ENCODE assay signal across 12 cellular contexts in genomic region chr12:123471374-123472068, GRCh38. TPM values are rescaled to one million over a fixed set of nuclear protein-coding genes. Genes with fewer than 3 reads are reported as not detected.
DNase-seq lines count a peak whose midpoint lies in the region; ATAC-seq and TF ChIP-seq lines count a peak whose summit lies in the region.
"Had no signal": no experiment of that assay in that cellular context is flagged by ENCODE, and none has a peak within 500 bp of the region (broad histone marks: within the 10 kb centered on the region; RNA-seq: fewer than 3 reads in every experiment).

No MANE protein-coding gene starts in this region.

- H3K4me1 ChIP-seq in psoas muscle = peaks cover 36% of the 10 kb centered on the region

- DNase-seq in DMS 273 (lab: John Stamatoyannopoulos, UW; ENCODE audit: unreplicated experiment) = peak; percentile 91
- DNase-seq in RWPE1 (ENCODE audit: low spot score) = peak; percentile 11
- DNase-seq in glomerular visceral epithelial cell (ENCODE audit: extremely low spot score) = peak; percentile 16
- peak in 1 of 2 donors; percentile 68 for DNase-seq in psoas muscle
- DNase-seq in NCI-H1930 (lab: John Stamatoyannopoulos, UW) = no peak
- no peak for DNase-seq in C1 segment of cervical spinal cord (lab: John Stamatoyannopoulos, UW)
- no peak for DNase-seq in activated naive CD4-positive, alpha-beta T cell treated with anti-CD3 and anti-CD28 coated beads, Interleukin-2, amount 50 U/mL, for 72 hours (ENCODE audit: low spot score in 2 of 2)
- DNase-seq: activated T-cell treated with anti-CD3 and anti-CD28 coated beads, Interleukin-2, amount 50 U/mL, for 4 hours; NCI-H146; stimulated activated naive CD4-positive, alpha-beta T cell treated with Interleukin-2 at 50 U/mL for 16 hours had no signal

- H3K9me3 ChIP-seq in psoas muscle = no peaks in the 10 kb centered on the region

- intact Hi-C loops in psoas muscle (cut with DNase I) = no loop called here

- CTCF ChIA-PET in RWPE1 (lab: Yijun Ruan, JAX) = no interaction called here

- TF ChIP-seq CTCF in RWPE1 (conservative IDR thresholded peaks at IDR 0.05; ENCODE audit: low read depth) = no peak
- TF ChIP-seq CTCF in psoas muscle (IDR thresholded peaks at IDR 0.05) = no peak

- H3K27ac ChIP-seq in RWPE1 = peak overlapping the region; percentile 67
- peak overlapping the region; percentile 37 for H3K27ac ChIP-seq in psoas muscle

- no peaks in the 10 kb centered on the region for H3K27me3 ChIP-seq in psoas muscle (ENCODE audit: insufficient read depth in 3 of 3, low read length in 2 of 3)

- H3K27ac Mint-ChIP-seq in activated naive CD4-positive, alpha-beta T cell treated with anti-CD3 and anti-CD28 coated beads, Interleukin-2, amount 50 U/mL, for 72 hours = peak overlapping the region in 1 of 2 donors; percentile 4

- H3K36me3 ChIP-seq in psoas muscle (ENCODE audit: insufficient read depth in 1 of 2, low read depth in 1 of 2) = peaks cover 2 to 58% of the 10 kb centered on the region in 2 donors

- no peaks in the 10 kb centered on the region for H3K9me3 Mint-ChIP-seq in activated naive CD4-positive, alpha-beta T cell treated with anti-CD3 and anti-CD28 coated beads, Interleukin-2, amount 50 U/mL, for 72 hours
- H3K9me3 Mint-ChIP-seq: activated T-cell treated with anti-CD3 and anti-CD28 coated beads, Interleukin-2, amount 50 U/mL, for 4 hours had no signal

- peak; percentile 71 to 82 (median 78) for ATAC-seq in psoas muscle
- ATAC-seq in GM21619 (IDR thresholded peaks at IDR 0.05; ENCODE audit: unreplicated experiment) = no peak
- ATAC-seq in activated naive CD4-positive, alpha-beta T cell treated with anti-CD3 and anti-CD28 coated beads, Interleukin-2, amount 50 U/mL, for 72 hours = no peak
- ATAC-seq: activated T-cell treated with anti-CD3 and anti-CD28 coated beads, Interleukin-2, amount 50 U/mL, for 4 hours; Panc1 had no signal

- peaks cover 0 to 9% of the 10 kb centered on the region in 2 donors for H3K36me3 Mint-ChIP-seq in activated naive CD4-positive, alpha-beta T cell treated with anti-CD3 and anti-CD28 coated beads, Interleukin-2, amount 50 U/mL, for 72 hours

- POLR2A ChIA-PET in RWPE1 (lab: Yijun Ruan, JAX; ENCODE audit: low non-redundant PET) = no interaction called here

- H3K4me3 ChIP-seq in psoas muscle = no peak overlapping the region

- 48 to 65% (median 58%) methylated on average over 8 of the region's 8 CpGs for WGBS in psoas muscle, 3 donors

RNA-seq across cellular contexts. Expression of gene SNRNP35, which starts 13.6 kb away (rescaled TPM):
- 10 to 100 TPM; 19.8 to 35.1 (median 25.5) TPM for total RNA-seq in psoas muscle
- polyA plus RNA-seq in psoas muscle = 10 to 100 TPM; 31.7 to 44.0 (median 42.6) TPM
- total RNA-seq in activated naive CD4-positive, alpha-beta T cell treated with anti-CD3 and anti-CD28 coated beads, Interleukin-2, amount 50 U/mL, for 72 hours = 10 to 100 TPM; 20.9 to 26.4 TPM

RNA-seq across cellular contexts. Expression of gene RILPL2, which starts 35.0 kb away (rescaled TPM):
- 1 to 10 TPM in 3 of 4 donors, under 1 TPM in 1; 0.69 to 1.2 (median 1.1) TPM for total RNA-seq in psoas muscle
- 1 to 10 TPM; 1.1 to 1.6 (median 1.2) TPM for polyA plus RNA-seq in psoas muscle
- 10 to 100 TPM in 1 of 2 donors, 1 to 10 TPM in 1; 8.6 to 11.2 TPM for total RNA-seq in activated naive CD4-positive, alpha-beta T cell treated with anti-CD3 and anti-CD28 coated beads, Interleukin-2, amount 50 U/mL, for 72 hours

Comparison
In these comparisons a context has a peak if more than half of its experiments do, and no peak if none do; other contexts are left out.
1. DNase-seq: peak in DMS 273 (single experiment), RWPE1 (single experiment) and glomerular visceral epithelial cell (single experiment); none in NCI-H1930 (0 of 2), C1 segment of cervical spinal cord (0 of 14) and activated naive CD4-positive, alpha-beta T cell treated with anti-CD3 and anti-CD28 coated beads, Interleukin-2, amount 50 U/mL, for 72 hours (0 of 2).
2. ATAC-seq: peak in psoas muscle (4 of 4); none in GM21619 (single experiment) and activated naive CD4-positive, alpha-beta T cell treated with anti-CD3 and anti-CD28 coated beads, Interleukin-2, amount 50 U/mL, for 72 hours (0 of 2).
3. RNA of gene RILPL2, which starts 35.0 kb away (total RNA-seq): 8.6 to 11.2 TPM in activated naive CD4-positive, alpha-beta T cell treated with anti-CD3 and anti-CD28 coated beads, Interleukin-2, amount 50 U/mL, for 72 hours; 0.69 to 1.2 TPM in psoas muscle; every median in the first group is over 4 times any median in the second.